In genomic region chr6:22717906-22718305, GRCh38 we compare ENCODE assay signal across 11 cellular contexts.
DNase-seq lines count a peak whose midpoint lies in the region; ATAC-seq and TF ChIP-seq lines count a peak whose summit lies in the region.
"Had no signal": no experiment of that assay in that cellular context is flagged by ENCODE, and none has a peak within 500 bp of the region (broad histone marks: within the 10 kb centered on the region; RNA-seq: fewer than 3 reads in every experiment).

No MANE protein-coding gene starts in this region.

- DNase-seq in Ammon's horn (ENCODE audit: low spot score) (peak; percentile 4), NCI-H1417 (lab: John Stamatoyannopoulos, UW) (peak; percentile 68 to 93 (median 90)), NCI-H345 treated with DMSO at 0.1 percent for 48 hours (lab: John Stamatoyannopoulos, UW; ENCODE audit: unreplicated experiment) (peak; percentile 96), foreskin keratinocyte (no peak), GF-D8 (lab: John Stamatoyannopoulos, UW) (no peak), NCI-H2227 treated with DMSO at 0.1 percent for 48 hours (lab: John Stamatoyannopoulos, UW) (no peak), mucosa of gallbladder (ENCODE audit: low spot score) (no peak)
- DNase-seq: activated CD8-positive, alpha-beta memory T cell treated with anti-CD3 and anti-CD28 coated beads for 24 hours; CD8-positive, alpha-beta T cell; mesenchymal stem cell had no signal

- no peaks in the 10 kb centered on the region for H3K4me1 ChIP-seq in foreskin keratinocyte

- H3K27me3 ChIP-seq in foreskin keratinocyte = no peaks in the 10 kb centered on the region

- no peak for TF ChIP-seq CTCF in foreskin keratinocyte (conservative IDR thresholded peaks at IDR 0.05)

- H3K27ac ChIP-seq in foreskin keratinocyte = no peak overlapping the region

- ATAC-seq in foreskin keratinocyte (peak; percentile 16), GM19455 (IDR thresholded peaks at IDR 0.05; ENCODE audit: unreplicated experiment) (no peak)
- ATAC-seq: CD8-positive, alpha-beta T cell had no signal

Comparison
In these comparisons a context has a peak if more than half of its experiments do, and no peak if none do; other contexts are left out.
1. DNase-seq: peak in Ammon's horn (single experiment), NCI-H1417 (3 of 3) and NCI-H345 treated with DMSO at 0.1 percent for 48 hours (single experiment); none in foreskin keratinocyte (0 of 2), GF-D8 (single experiment), NCI-H2227 treated with DMSO at 0.1 percent for 48 hours (single experiment) and mucosa of gallbladder (single experiment).